29 cellular contexts compared by ENCODE assay signal in genomic region chr6:150086026-150086425, GRCh38. TPM values are rescaled to one million over a fixed set of nuclear protein-coding genes. Genes with fewer than 3 reads are reported as not detected.
"Had no signal": no experiment of that assay in that cellular context is flagged by ENCODE, and none has a peak within 500 bp of the region (broad histone marks: within the 10 kb centered on the region; RNA-seq: fewer than 3 reads in every experiment).

No MANE protein-coding gene starts in this region.

- H3K27ac Mint-ChIP-seq: natural killer cell; nephron; neural progenitor cell; progenitor cell of endocrine pancreas; stimulated activated effector memory CD8-positive, alpha-beta T cell treated with anti-CD3 and anti-CD28 coated beads, Interleukin-12 subunit alpha, Interleukin-12 subunit beta, amount 100 ng/mL, for 72 hours; stimulated activated naive B cell treated with anti-CD40 and anti-IgM and Interleukin-4, amounts not matched to agents 10 μg/mL and 1 μg/mL and 100 μg/mL, for 72 hours; stimulated activated naive CD8-positive, alpha-beta T cell treated with anti-CD3 and anti-CD28 coated beads, Interleukin-15, Interleukin-2, amounts not matched to agents 100 ng/mL and 50 ng/mL, for 24 hours; type B pancreatic cell had no signal

- H3K36me3 Mint-ChIP-seq: natural killer cell; neural progenitor cell; stimulated activated effector memory CD8-positive, alpha-beta T cell treated with anti-CD3 and anti-CD28 coated beads, Interleukin-12 subunit alpha, Interleukin-12 subunit beta, amount 100 ng/mL, for 72 hours; stimulated activated naive B cell treated with anti-CD40 and anti-IgM and Interleukin-4, amounts not matched to agents 10 μg/mL and 1 μg/mL and 100 μg/mL, for 72 hours; type B pancreatic cell had no signal

- H3K4me3 Mint-ChIP-seq: natural killer cell; nephron; neural progenitor cell; stimulated activated effector memory CD8-positive, alpha-beta T cell treated with anti-CD3 and anti-CD28 coated beads, Interleukin-12 subunit alpha, Interleukin-12 subunit beta, amount 100 ng/mL, for 72 hours; stimulated activated naive B cell treated with anti-CD40 and anti-IgM and Interleukin-4, amounts not matched to agents 10 μg/mL and 1 μg/mL and 100 μg/mL, for 72 hours; stimulated activated naive CD8-positive, alpha-beta T cell treated with anti-CD3 and anti-CD28 coated beads, Interleukin-15, Interleukin-2, amounts not matched to agents 100 ng/mL and 50 ng/mL, for 24 hours; type B pancreatic cell had no signal

- H3K27ac ChIP-seq: neural progenitor cell, ovary, parathyroid adenoma, psoas muscle, right lobe of liver, sigmoid colon, stomach, suprapubic skin, testis, tibial artery, transverse colon, upper lobe of right lung, uterus had no signal

- H3K4me1 Mint-ChIP-seq: natural killer cell; nephron; stimulated activated effector memory CD8-positive, alpha-beta T cell treated with anti-CD3 and anti-CD28 coated beads, Interleukin-12 subunit alpha, Interleukin-12 subunit beta, amount 100 ng/mL, for 72 hours; stimulated activated naive B cell treated with anti-CD40 and anti-IgM and Interleukin-4, amounts not matched to agents 10 μg/mL and 1 μg/mL and 100 μg/mL, for 72 hours had no signal

- H3K9me3 Mint-ChIP-seq: natural killer cell; nephron; neural progenitor cell; stimulated activated effector memory CD8-positive, alpha-beta T cell treated with anti-CD3 and anti-CD28 coated beads, Interleukin-12 subunit alpha, Interleukin-12 subunit beta, amount 100 ng/mL, for 72 hours; stimulated activated naive B cell treated with anti-CD40 and anti-IgM and Interleukin-4, amounts not matched to agents 10 μg/mL and 1 μg/mL and 100 μg/mL, for 72 hours; stimulated activated naive CD8-positive, alpha-beta T cell treated with anti-CD3 and anti-CD28 coated beads, Interleukin-15, Interleukin-2, amounts not matched to agents 100 ng/mL and 50 ng/mL, for 24 hours; type B pancreatic cell had no signal

- DNase-seq: natural killer cell; occipital lobe; ovary; posterior cingulate gyrus; psoas muscle; right cardiac atrium; right lobe of liver; sigmoid colon; small intestine; stimulated activated CD4-positive, alpha-beta T cell treated with anti-CD3 and anti-CD28 coated beads, Interleukin-15, amount 100 ng/mL, for 24 hours; stimulated activated CD4-positive, alpha-beta T cell treated with anti-CD3 and anti-CD28 coated beads, Interleukin-2, amount 100 ng/mL, for 24 hours; stimulated activated CD4-positive, alpha-beta T cell treated with anti-CD3 and anti-CD28 coated beads, Interleukin-2, amount 100 ng/mL, for 48 hours; stimulated activated CD4-positive, alpha-beta T cell treated with anti-CD3 and anti-CD28 coated beads, Interleukin-4, amount 100 ng/mL, for 24 hours; stimulated activated naive B cell treated with anti-CD40 and anti-IgM and Interleukin-4, amounts not matched to agents 10 μg/mL and 1 μg/mL and 100 μg/mL, for 72 hours; stimulated activated naive CD4-positive, alpha-beta T cell treated with Interleukin-2 at 50 U/mL for 16 hours; stomach; testis; tibial artery; transverse colon; upper lobe of right lung; uterus had no signal

RNA-seq across cellular contexts. Expression of gene PPP1R14C, which starts 56.8 kb away (rescaled TPM):
- total RNA-seq: natural killer cell, right lobe of liver had no signal
